Comparison of ENCODE assay signal across 8 cellular contexts in the genomic region with DNA sequence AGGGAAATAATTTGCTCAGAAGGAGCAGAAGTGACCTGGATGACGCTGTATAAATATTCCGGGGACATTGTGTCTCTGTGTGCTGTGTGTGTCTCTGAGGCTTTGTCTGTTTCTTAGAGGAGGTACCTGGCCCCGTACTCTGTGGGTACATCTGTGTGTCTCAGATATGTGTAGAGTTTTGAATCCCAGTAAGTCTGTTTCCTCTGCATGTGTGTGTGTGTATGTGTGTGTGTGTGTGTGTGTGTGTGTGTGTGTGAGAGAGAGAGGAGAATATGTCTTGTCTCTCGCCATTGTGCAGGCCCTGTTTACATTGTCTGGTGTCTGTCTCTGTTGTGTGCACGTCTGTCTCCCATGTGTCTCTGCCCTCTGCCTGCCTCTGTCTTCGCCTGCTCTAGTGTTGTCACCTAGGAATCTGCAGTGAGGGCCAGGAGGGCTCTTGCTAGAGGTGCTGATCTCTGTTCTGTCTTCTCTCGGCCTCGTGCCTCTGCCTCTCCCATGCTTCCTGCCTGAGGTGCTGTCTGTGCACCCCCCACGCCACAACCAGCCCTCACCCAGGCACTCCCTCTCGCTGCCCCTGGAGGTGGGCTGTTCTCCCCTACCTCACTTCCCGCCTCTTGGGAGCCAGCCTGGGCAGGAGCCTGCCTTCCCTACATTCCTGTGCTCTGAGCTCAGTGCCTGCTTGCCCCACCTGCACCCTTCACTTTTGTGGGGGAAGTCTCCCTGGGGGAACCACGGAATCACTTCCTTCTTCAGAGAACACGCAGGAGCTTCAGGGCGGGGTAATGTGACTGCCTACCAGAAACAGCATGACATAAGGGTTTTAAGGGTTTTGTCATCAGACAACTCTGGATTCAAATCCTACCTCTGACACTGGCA. TPM values are rescaled to one million over a fixed set of nuclear protein-coding genes. Genes with fewer than 3 reads are reported as not detected.
A peak's percentile ranks its signal among the peaks of the same experiment; 100 is the strongest.
DNase-seq lines count a peak whose midpoint lies in the region; ATAC-seq and TF ChIP-seq lines count a peak whose summit lies in the region.

No MANE protein-coding gene starts in this region.

- peak overlapping the region; percentile 97 for H3K27ac Mint-ChIP-seq in T-helper 17 cell
- peak overlapping the region; percentile 94 for H3K27ac Mint-ChIP-seq in stimulated activated naive CD8-positive, alpha-beta T cell treated with anti-CD3 and anti-CD28 coated beads, Interleukin-15, Interleukin-2, amounts not matched to agents 100 ng/mL and 50 ng/mL, for 24 hours

- in situ Hi-C loops in ACHN (cut with HindIII; ENCODE audit: low pct_ligation_motif_present, low pct_unique_long_range_greater_than_20kb, low sequenced_read_pairs), result no loop called here
- in situ Hi-C loops in mammary epithelial cell (cut with MboI; ENCODE audit: low sequenced_read_pairs in 2 of 2), result no loop called here

- H3K4me3 ChIP-seq in mammary epithelial cell (replicated peaks in 1 of 3; ENCODE audit: insufficient read depth in 1 of 3, low read depth in 2 of 3, low read length in 3 of 3), result peak overlapping the region; percentile 7 to 41 (median 8)
- H3K4me3 ChIP-seq in liver (ENCODE audit: low read depth in 1 of 3, low read length in 3 of 3), result no peak overlapping the region

- TF ChIP-seq CTCF in mammary epithelial cell (conservative IDR thresholded peaks at IDR 0.05 in 1 of 2, IDR thresholded peaks at IDR 0.05 in 1 of 2; ENCODE audit: extremely low read depth in 1 of 2, insufficient read depth in 1 of 2, low read depth in 1 of 2, low read length in 2 of 2) (no peak), liver (IDR thresholded peaks at IDR 0.05; ENCODE audit: low read depth, low read length, missing input control) (no peak)

- H3K9me3 ChIP-seq in T-helper 17 cell (ENCODE audit: control insufficient read depth, low read length, poor library complexity, severe bottlenecking), result no peaks in the 10 kb centered on the region
- H3K9me3 ChIP-seq in mammary epithelial cell (replicated peaks; ENCODE audit: insufficient read depth, low read length), result no peaks in the 10 kb centered on the region
- H3K9me3 ChIP-seq in liver (ENCODE audit: control insufficient read depth in 4 of 4, low read length in 3 of 4), result no peaks in the 10 kb centered on the region

- WGBS in mammary epithelial cell (ENCODE audit: low coverage, missing lambda C conversion rate), result 4% methylated on average over 10 of the region's 14 CpGs
- WGBS in liver, result 56% methylated on average over 14 of the region's 14 CpGs

- CTCF ChIA-PET in mammary epithelial cell (lab: Charles Lee; ENCODE audit: low non-redundant PET), result interaction anchor here (0.5 to 1.1 kb wide), 6 partner anchors 12 to 124 kb away, joined by 3 to 5 read pairs (median 4); no protein-coding TSS in a partner anchor

- H3K4me2 ChIP-seq in mammary epithelial cell (ENCODE audit: insufficient read depth, low read depth, low read length), result peak overlapping the region; percentile 91

- dilution Hi-C loops in mammary epithelial cell (cut with HindIII; ENCODE audit: low sequenced_read_pairs), result no loop called here

- H4K20me1 ChIP-seq in mammary epithelial cell (ENCODE audit: insufficient read depth, low read length), result no peaks in the 10 kb centered on the region

- H3K36me3 ChIP-seq in mammary epithelial cell (ENCODE audit: insufficient read depth, low read length), result peaks cover 4% of the 10 kb centered on the region
- no peaks in the 10 kb centered on the region for H3K36me3 ChIP-seq in liver (ENCODE audit: control insufficient read depth in 4 of 4, insufficient read depth in 3 of 4, low read depth in 1 of 4, low read length in 3 of 4)

- peaks cover 73% of the 10 kb centered on the region for H3K4me1 ChIP-seq in mammary epithelial cell (ENCODE audit: insufficient read depth, low read length)
- H3K4me1 ChIP-seq in liver (ENCODE audit: control insufficient read depth in 4 of 4, insufficient read depth in 4 of 4, low read length in 3 of 4), result peaks cover 3 to 28% (median 7%) of the 10 kb centered on the region in 4 donors

- H3K27me3 Mint-ChIP-seq in T-helper 17 cell, result no peaks in the 10 kb centered on the region
- no peaks in the 10 kb centered on the region for H3K27me3 Mint-ChIP-seq in stimulated activated naive CD8-positive, alpha-beta T cell treated with anti-CD3 and anti-CD28 coated beads, Interleukin-15, Interleukin-2, amounts not matched to agents 100 ng/mL and 50 ng/mL, for 24 hours

- peak overlapping the region; percentile 90 for H3K4me3 Mint-ChIP-seq in T-helper 17 cell
- peak overlapping the region; percentile 86 for H3K4me3 Mint-ChIP-seq in stimulated activated naive CD8-positive, alpha-beta T cell treated with anti-CD3 and anti-CD28 coated beads, Interleukin-15, Interleukin-2, amounts not matched to agents 100 ng/mL and 50 ng/mL, for 24 hours

- BruUV-seq in mammary epithelial cell (replicated peaks; lab: Mats Ljungman, UMichigan), result TSS peak; percentile 93

- H3K27ac ChIP-seq in mammary epithelial cell (ENCODE audit: insufficient read depth, low read depth, low read length) (peak overlapping the region; percentile 83), liver (ENCODE audit: low read depth in 1 of 2, low read length in 2 of 2) (peak overlapping the region; percentile 42 to 75)

- peaks cover 99% of the 10 kb centered on the region for H3K79me2 ChIP-seq in mammary epithelial cell (ENCODE audit: insufficient read depth, low read length)

- peaks cover 12% of the 10 kb centered on the region for H3K36me3 Mint-ChIP-seq in T-helper 17 cell (ENCODE audit: low read depth)
- peaks cover 59% of the 10 kb centered on the region for H3K36me3 Mint-ChIP-seq in stimulated activated naive CD8-positive, alpha-beta T cell treated with anti-CD3 and anti-CD28 coated beads, Interleukin-15, Interleukin-2, amounts not matched to agents 100 ng/mL and 50 ng/mL, for 24 hours (ENCODE audit: low read depth)

- TF ChIP-seq RAD21 in liver (IDR thresholded peaks at IDR 0.05), result no peak

- ATAC-seq in HG02610 (IDR thresholded peaks at IDR 0.05; ENCODE audit: unreplicated experiment) (peak; percentile 53), T-helper 17 cell (peak; percentile 69)

- H3K9me3 Mint-ChIP-seq in stimulated activated naive CD8-positive, alpha-beta T cell treated with anti-CD3 and anti-CD28 coated beads, Interleukin-15, Interleukin-2, amounts not matched to agents 100 ng/mL and 50 ng/mL, for 24 hours, result no peaks in the 10 kb centered on the region

- intact Hi-C loops in mammary epithelial cell (cut with micrococcal nuclease), result loop anchor here (1.0 to 2.0 kb wide), 3 partner anchors 9 to 27 kb away; a partner anchor contains a TSS

- H3K27me3 ChIP-seq in mammary epithelial cell (ENCODE audit: insufficient read depth, low read length) (no peaks in the 10 kb centered on the region), liver (ENCODE audit: control insufficient read depth in 4 of 4, insufficient read depth in 4 of 4, low read length in 3 of 4) (no peaks in the 10 kb centered on the region)

- no peak overlapping the region for H2AFZ ChIP-seq in mammary epithelial cell (ENCODE audit: low read depth, low read length)

- H3K9ac ChIP-seq in mammary epithelial cell (ENCODE audit: insufficient read depth, low read length) (peak overlapping the region; percentile 87), liver (ENCODE audit: low read depth in 1 of 2, low read length in 2 of 2) (peak overlapping the region in 1 of 2 donors; percentile 33)

- peaks cover 68% of the 10 kb centered on the region for H3K4me1 Mint-ChIP-seq in T-helper 17 cell
- peaks cover 86% of the 10 kb centered on the region for H3K4me1 Mint-ChIP-seq in stimulated activated naive CD8-positive, alpha-beta T cell treated with anti-CD3 and anti-CD28 coated beads, Interleukin-15, Interleukin-2, amounts not matched to agents 100 ng/mL and 50 ng/mL, for 24 hours (ENCODE audit: low read depth)

- peak; percentile 48 for DNase-seq in ACHN
- DNase-seq in T-helper 17 cell, result peak in 2 of 3 donors; percentile 28 to 32
- DNase-seq in mammary epithelial cell, result peak; percentile 94
- no peak for DNase-seq in NCI-H128 (lab: John Stamatoyannopoulos, UW; ENCODE audit: unreplicated experiment)
- DNase-seq in NCI-H2171 (lab: John Stamatoyannopoulos, UW), result no peak

TF ChIP-seq in liver, 16 proteins besides CTCF, POLR2A, EP300 and RAD21:
- TF ChIP-seq RXRA (IDR thresholded peaks at IDR 0.05) (no peak), HNF4A (conservative IDR thresholded peaks at IDR 0.05) (no peak), YY1 (IDR thresholded peaks at IDR 0.05) (no peak)
- TF ChIP-seq, protein P1, sequence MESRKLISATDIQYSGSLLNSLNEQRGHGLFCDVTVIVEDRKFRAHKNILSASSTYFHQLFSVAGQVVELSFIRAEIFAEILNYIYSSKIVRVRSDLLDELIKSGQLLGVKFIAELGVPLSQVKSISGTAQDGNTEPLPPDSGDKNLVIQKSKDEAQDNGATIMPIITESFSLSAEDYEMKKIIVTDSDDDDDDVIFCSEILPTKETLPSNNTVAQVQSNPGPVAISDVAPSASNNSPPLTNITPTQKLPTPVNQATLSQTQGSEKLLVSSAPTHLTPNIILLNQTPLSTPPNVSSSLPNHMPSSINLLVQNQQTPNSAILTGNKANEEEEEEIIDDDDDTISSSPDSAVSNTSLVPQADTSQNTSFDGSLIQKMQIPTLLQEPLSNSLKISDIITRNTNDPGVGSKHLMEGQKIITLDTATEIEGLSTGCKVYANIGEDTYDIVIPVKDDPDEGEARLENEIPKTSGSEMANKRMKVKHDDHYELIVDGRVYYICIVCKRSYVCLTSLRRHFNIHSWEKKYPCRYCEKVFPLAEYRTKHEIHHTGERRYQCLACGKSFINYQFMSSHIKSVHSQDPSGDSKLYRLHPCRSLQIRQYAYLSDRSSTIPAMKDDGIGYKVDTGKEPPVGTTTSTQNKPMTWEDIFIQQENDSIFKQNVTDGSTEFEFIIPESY (IDR thresholded peaks at IDR 0.05), result no peak

RNA-seq across cellular contexts. Expression of a gene that starts 5.9 kb away (rescaled TPM):
- total RNA-seq in T-helper 17 cell (100 to 1,000 TPM; 173 to 175 TPM), mammary epithelial cell (100 to 1,000 TPM in 1 of 2 donors, 10 to 100 TPM in 1; 99.4 to 331 TPM), liver (10 to 100 TPM; 14.8 to 15.1 TPM)
- polyA plus RNA-seq in mammary epithelial cell (129 TPM), liver (10 to 100 TPM in 1 of 2 donors, 1 to 10 TPM in 1; 5.6 to 10.9 TPM)
- 116 TPM for polyA minus RNA-seq in mammary epithelial cell

RNA-seq across cellular contexts. Expression of a gene that starts 12.6 kb away (rescaled TPM):
- total RNA-seq in T-helper 17 cell (10 to 100 TPM; 35.0 to 37.8 TPM), mammary epithelial cell (10 to 100 TPM; 73.2 to 96.5 TPM), liver (10 to 100 TPM; 30.4 to 56.1 TPM)
- polyA plus RNA-seq in mammary epithelial cell (107 TPM), liver (10 to 100 TPM; 24.2 to 30.4 TPM)
- polyA minus RNA-seq in mammary epithelial cell, result 41.7 TPM

RNA-seq across cellular contexts. Expression of a gene that starts 36.9 kb away (rescaled TPM):
- total RNA-seq in T-helper 17 cell (under 1 TPM in 1 of 2 donors, not detected in 1; 0.25 TPM), mammary epithelial cell (10 to 100 TPM in 1 of 2 donors, under 1 TPM in 1; 0.94 to 13.3 TPM), liver (under 1 TPM; 0.33 to 0.37 TPM)
- polyA plus RNA-seq in mammary epithelial cell (0.28 TPM), liver (under 1 TPM; 0.04 to 0.47 TPM)
- not detected for polyA minus RNA-seq in mammary epithelial cell

Comparison
In these comparisons a context has a peak if more than half of its experiments do, and no peak if none do; other contexts are left out.
1. DNase-seq: peak in ACHN (single experiment), T-helper 17 cell (2 of 3) and mammary epithelial cell (single experiment); none in NCI-H128 (single experiment) and NCI-H2171 (single experiment).
2. H3K4me3 ChIP-seq: peak in mammary epithelial cell (3 of 3); none in liver (0 of 3).
3. RNA of a gene that starts 5.9 kb away (total RNA-seq): 99.4 to 331 TPM in mammary epithelial cell and 173 to 175 TPM in T-helper 17 cell; 14.8 to 15.1 TPM in liver; every median in the first group is over 4 times any median in the second.